In the genomic region with DNA sequence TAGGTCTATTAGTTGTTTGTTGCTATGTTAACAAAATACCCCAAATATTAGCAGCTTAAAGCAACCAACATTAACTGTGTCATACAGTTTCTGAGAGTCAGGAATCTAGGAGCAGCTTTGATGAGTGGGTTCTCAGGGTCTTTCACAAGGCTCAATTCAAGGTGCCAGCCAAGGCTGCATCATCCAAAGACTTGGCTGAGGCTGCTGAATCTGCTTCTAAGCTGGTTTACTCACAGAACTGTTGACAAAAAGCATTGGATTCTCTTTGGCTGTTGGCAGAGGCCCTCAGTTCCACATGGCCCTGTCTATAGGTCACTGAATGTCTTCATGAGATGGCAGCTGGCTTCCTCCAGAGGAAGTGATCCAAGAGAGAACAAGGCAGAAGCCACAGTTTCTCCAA, we compare ENCODE assay signal across 12 cellular contexts.
"Had no signal": no experiment of that assay in that cellular context is flagged by ENCODE, and none has a peak within 500 bp of the region (broad histone marks: within the 10 kb centered on the region; RNA-seq: fewer than 3 reads in every experiment).

No MANE protein-coding gene starts in this region.

- H3K4me2 ChIP-seq: smooth muscle cell had no signal

- H3K4me3 ChIP-seq: body of pancreas, coronary artery, esophagus muscularis mucosa, gastrocnemius medialis, heart left ventricle, right lobe of liver, smooth muscle cell, suprapubic skin had no signal

- H3K27me3 ChIP-seq: body of pancreas, esophagus muscularis mucosa, gastrocnemius medialis, heart left ventricle, right lobe of liver, suprapubic skin had no signal

- H3K36me3 ChIP-seq: esophagus muscularis mucosa, gastrocnemius medialis, heart left ventricle, right lobe of liver, suprapubic skin had no signal

- DNase-seq: activated CD8-positive, alpha-beta memory T cell treated with anti-CD3 and anti-CD28 coated beads, Interleukin-2, amount 10 ng/mL, durations not matched to agents 7 days and 5 days; activated naive CD4-positive, alpha-beta T cell treated with anti-CD3 and anti-CD28 coated beads, Interleukin-2, amount 10 ng/mL, durations not matched to agents 7 days and 5 days; activated T-cell treated with anti-CD3 and anti-CD28 coated beads, Interleukin-2, amount 50 U/mL, for 1 hour; body of pancreas; gastrocnemius medialis; heart left ventricle; immature natural killer cell; right lobe of liver had no signal

- H3K9me3 ChIP-seq: body of pancreas, esophagus muscularis mucosa, gastrocnemius medialis, heart left ventricle, right lobe of liver, suprapubic skin had no signal

- H3K27ac ChIP-seq: body of pancreas, coronary artery, esophagus muscularis mucosa, gastrocnemius medialis, heart left ventricle, right lobe of liver, suprapubic skin had no signal
